Comparison of ENCODE assay signal across 8 cellular contexts in the genomic region with DNA sequence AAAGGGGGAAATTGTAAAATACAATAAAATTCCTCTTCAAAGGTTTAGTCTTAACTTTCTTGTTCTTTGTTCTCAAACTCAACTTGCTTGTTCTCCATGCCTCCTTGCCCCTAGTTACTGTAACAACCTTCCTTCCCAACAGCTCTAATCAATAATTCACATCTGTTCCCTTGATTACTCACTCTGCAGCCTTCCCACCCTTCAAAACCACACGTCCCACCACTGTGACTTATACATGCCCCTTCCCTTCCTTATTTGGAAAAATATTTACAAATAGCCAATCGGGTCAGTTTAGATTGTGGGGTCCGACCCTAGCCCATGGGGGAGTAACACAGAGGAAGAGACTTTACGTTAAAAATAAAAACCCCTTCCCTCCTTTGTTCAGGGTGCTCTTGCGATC. TPM values are rescaled to one million over a fixed set of nuclear protein-coding genes. Genes with fewer than 3 reads are reported as not detected.
A peak's percentile ranks its signal among the peaks of the same experiment; 100 is the strongest.
DNase-seq lines count a peak whose midpoint lies in the region; ATAC-seq lines count a peak whose summit lies in the region.

No MANE protein-coding gene starts in this region.

- H3K4me3 Mint-ChIP-seq in activated naive CD4-positive, alpha-beta T cell treated with anti-CD3 and anti-CD28 coated beads, Interleukin-2, amount 10 ng/mL, durations not matched to agents 7 days and 5 days: peak overlapping the region; percentile 97

- H3K9me3 ChIP-seq in KOPT-K1 (ENCODE audit: insufficient read depth, low read length, poor library complexity, severe bottlenecking) (peaks cover 80% of the 10 kb centered on the region), iPS-18c (ENCODE audit: control insufficient read depth, insufficient read depth, low read length) (no peaks in the 10 kb centered on the region)

- H3K27me3 Mint-ChIP-seq in activated naive CD4-positive, alpha-beta T cell treated with anti-CD3 and anti-CD28 coated beads, Interleukin-2, amount 10 ng/mL, durations not matched to agents 7 days and 5 days: no peaks in the 10 kb centered on the region

- ATAC-seq in stimulated activated naive CD8-positive, alpha-beta T cell treated with anti-CD3 and anti-CD28 coated beads, Interleukin-15, Interleukin-2, amounts not matched to agents 100 U/mL and 50 U/mL, for 24 hours: peak; percentile 41
- ATAC-seq in left lobe of liver (no peak), GM21515 (IDR thresholded peaks at IDR 0.05; ENCODE audit: unreplicated experiment) (no peak)

- peaks cover 31% of the 10 kb centered on the region for H3K36me3 ChIP-seq in KOPT-K1 (ENCODE audit: insufficient read depth, low read length)

- H3K4me1 Mint-ChIP-seq in activated naive CD4-positive, alpha-beta T cell treated with anti-CD3 and anti-CD28 coated beads, Interleukin-2, amount 10 ng/mL, durations not matched to agents 7 days and 5 days: peaks cover 34% of the 10 kb centered on the region

- H3K9me3 Mint-ChIP-seq in activated naive CD4-positive, alpha-beta T cell treated with anti-CD3 and anti-CD28 coated beads, Interleukin-2, amount 10 ng/mL, durations not matched to agents 7 days and 5 days: peaks cover 75% of the 10 kb centered on the region

- DNase-seq in GM03348 (ENCODE audit: low spot score) (peak; percentile 69), left lobe of liver (ENCODE audit: low spot score) (no peak)
- DNase-seq in activated naive CD4-positive, alpha-beta T cell treated with anti-CD3 and anti-CD28 coated beads, Interleukin-2, amount 10 ng/mL, durations not matched to agents 7 days and 5 days: no peak
- peak; percentile 32 for DNase-seq in stimulated activated naive CD8-positive, alpha-beta T cell treated with anti-CD3 and anti-CD28 coated beads, Interleukin-15, Interleukin-2, amounts not matched to agents 100 U/mL and 50 U/mL, for 24 hours
- no peak for DNase-seq in effector CD8-positive, alpha-beta T cell (lab: John Stamatoyannopoulos, UW)

- peak overlapping the region; percentile 84 for H3K27ac ChIP-seq in KOPT-K1 (ENCODE audit: low read depth, low read length, poor library complexity, severe bottlenecking)

- H3K4me3 ChIP-seq in iPS-18c (ENCODE audit: insufficient read depth, low read depth, low read length): peak overlapping the region; percentile 87; the same call in 1 of the 2 replicates

- H3K36me3 Mint-ChIP-seq in activated naive CD4-positive, alpha-beta T cell treated with anti-CD3 and anti-CD28 coated beads, Interleukin-2, amount 10 ng/mL, durations not matched to agents 7 days and 5 days: peaks cover 73% of the 10 kb centered on the region

- CTCF ChIA-PET in activated naive CD4-positive, alpha-beta T cell treated with anti-CD3 and anti-CD28 coated beads, Interleukin-2, amount 10 ng/mL, durations not matched to agents 7 days and 5 days (lab: Charles Lee): no interaction called here

- peak overlapping the region; percentile 98 for H3K27ac Mint-ChIP-seq in activated naive CD4-positive, alpha-beta T cell treated with anti-CD3 and anti-CD28 coated beads, Interleukin-2, amount 10 ng/mL, durations not matched to agents 7 days and 5 days

RNA-seq across cellular contexts. Expression of a gene that starts 0.6 kb away (rescaled TPM):
- total RNA-seq in left lobe of liver: 0.45 TPM

RNA-seq across cellular contexts. Expression of a gene that starts 34.4 kb away (rescaled TPM):
- 4.7 TPM for total RNA-seq in left lobe of liver

Comparison
In these comparisons a context has a peak if more than half of its experiments do, and no peak if none do; other contexts are left out.
1. DNase-seq: peak in GM03348 (single experiment) and stimulated activated naive CD8-positive, alpha-beta T cell treated with anti-CD3 and anti-CD28 coated beads, Interleukin-15, Interleukin-2, amounts not matched to agents 100 U/mL and 50 U/mL, for 24 hours (single experiment); none in activated naive CD4-positive, alpha-beta T cell treated with anti-CD3 and anti-CD28 coated beads, Interleukin-2, amount 10 ng/mL, durations not matched to agents 7 days and 5 days (single experiment), left lobe of liver (single experiment) and effector CD8-positive, alpha-beta T cell (single experiment).